ENCODE assay signal across 13 cellular contexts in genomic region chr11:77442394-77443053, GRCh38. TPM values are rescaled to one million over a fixed set of nuclear protein-coding genes. Genes with fewer than 3 reads are reported as not detected.
A peak's percentile ranks its signal among the peaks of the same experiment; 100 is the strongest.
DNase-seq lines count a peak whose midpoint lies in the region; ATAC-seq and TF ChIP-seq lines count a peak whose summit lies in the region.
"Had no signal": no experiment of that assay in that cellular context is flagged by ENCODE, and none has a peak within 500 bp of the region (broad histone marks: within the 10 kb centered on the region; RNA-seq: fewer than 3 reads in every experiment).

No MANE protein-coding gene starts in this region.

- no peak for TF ChIP-seq EP300 in tibial nerve (IDR thresholded peaks at IDR 0.05)

- H3K4me2 ChIP-seq in OCI-LY7 (ENCODE audit: low read length) = no peak overlapping the region

- CTCF ChIA-PET in OCI-LY7 (lab: Charles Lee; ENCODE audit: unreplicated experiment) = no interaction called here
- CTCF ChIA-PET in CD8-positive, alpha-beta T cell (lab: Charles Lee) = no interaction called here

- H3K36me3 Mint-ChIP-seq in CD8-positive, alpha-beta T cell = no peaks in the 10 kb centered on the region

- WGBS in tibial nerve, 2 donors = 85 to 87% methylated on average over 3 of the region's 3 CpGs

- ATAC-seq in GM18498 (IDR thresholded peaks at IDR 0.05; ENCODE audit: unreplicated experiment) (peak; percentile 56), GM19395 (IDR thresholded peaks at IDR 0.05; ENCODE audit: unreplicated experiment) (peak; percentile 60), HG02763 (IDR thresholded peaks at IDR 0.05; ENCODE audit: unreplicated experiment) (peak; percentile 40), HG03565 (IDR thresholded peaks at IDR 0.05; ENCODE audit: unreplicated experiment) (peak; percentile 34), Right ventricle myocardium inferior (no peak)
- ATAC-seq in CD8-positive, alpha-beta T cell = no peak
- ATAC-seq: K562 had no signal

- no peak for TF ChIP-seq CTCF in OCI-LY7 (conservative IDR thresholded peaks at IDR 0.05; ENCODE audit: low read length)
- no peak for TF ChIP-seq CTCF in tibial nerve (IDR thresholded peaks at IDR 0.05)
- TF ChIP-seq CTCF in CD8-positive, alpha-beta T cell (IDR thresholded peaks at IDR 0.05) = no peak

- H2AFZ ChIP-seq in OCI-LY7 (ENCODE audit: low read length) = no peak overlapping the region

- no peak for TF ChIP-seq POLR2A in tibial nerve (IDR thresholded peaks at IDR 0.05)

- H3K9me2 ChIP-seq in OCI-LY7 (ENCODE audit: insufficient read depth, low read length) = no peaks in the 10 kb centered on the region

- H3K9me3 ChIP-seq in OCI-LY7 (ENCODE audit: low read length) (no peaks in the 10 kb centered on the region), tibial nerve (no peaks in the 10 kb centered on the region)
- H3K9me3 ChIP-seq in CD8-positive, alpha-beta T cell (ENCODE audit: low read length) = no peaks in the 10 kb centered on the region

- H3K36me3 ChIP-seq in OCI-LY7 (ENCODE audit: insufficient read depth, low read length) (no peaks in the 10 kb centered on the region), tibial nerve (no peaks in the 10 kb centered on the region)
- no peaks in the 10 kb centered on the region for H3K36me3 ChIP-seq in CD8-positive, alpha-beta T cell (ENCODE audit: insufficient read depth, low read length)

- no TSS peak for BruUV-seq in OCI-LY7 (replicated peaks; lab: Mats Ljungman, UMichigan)

- H3K4me1 ChIP-seq in OCI-LY7 (ENCODE audit: insufficient read depth, low read length, poor library complexity, severe bottlenecking) (no peaks in the 10 kb centered on the region), tibial nerve (no peaks in the 10 kb centered on the region)
- no peaks in the 10 kb centered on the region for H3K4me1 ChIP-seq in CD8-positive, alpha-beta T cell (ENCODE audit: insufficient read depth, low read length)

- no peaks in the 10 kb centered on the region for H4K20me1 ChIP-seq in OCI-LY7 (ENCODE audit: insufficient read depth, low read length)

- no peaks in the 10 kb centered on the region for H3K79me2 ChIP-seq in OCI-LY7 (ENCODE audit: insufficient read depth, low read depth, low read length)

- no peak overlapping the region for H3K4me3 Mint-ChIP-seq in CD8-positive, alpha-beta T cell

- DNase-seq in Right ventricle myocardium inferior (ENCODE audit: missing footprints) = no peak
- DNase-seq in OCI-LY7 (ENCODE audit: low spot score) = no peak
- DNase-seq in tibial nerve (ENCODE audit: low spot score in 2 of 2) = no peak
- no peak for DNase-seq in CD8-positive, alpha-beta T cell
- DNase-seq: DMS 273 treated with DMSO at 0.1 percent for 48 hours; NCI-H1694; stimulated activated CD4-positive, alpha-beta T cell treated with anti-CD3 and anti-CD28 coated beads, Interleukin-1b, Interleukin-23, amount 100 ng/mL, for 48 hours had no signal

- H3K27ac ChIP-seq in OCI-LY7 (ENCODE audit: low read depth, low read length, poor library complexity, severe bottlenecking) (no peak overlapping the region), tibial nerve (no peak overlapping the region)
- H3K27ac ChIP-seq in CD8-positive, alpha-beta T cell (ENCODE audit: low read depth, low read length) = no peak overlapping the region
- H3K27ac ChIP-seq: epithelial cell of prostate had no signal

- no peaks in the 10 kb centered on the region for H3K9me3 Mint-ChIP-seq in CD8-positive, alpha-beta T cell

- POLR2A ChIA-PET in OCI-LY7 (lab: Charles Lee) = no interaction called here
- POLR2A ChIA-PET in CD8-positive, alpha-beta T cell (lab: Charles Lee) = no interaction called here

- intact Hi-C loops in Right ventricle myocardium inferior (cut with DNase I) = no loop called here
- intact Hi-C loops in OCI-LY7 (cut with micrococcal nuclease; ENCODE audit: unreplicated experiment) = no loop called here
- intact Hi-C loops in CD8-positive, alpha-beta T cell (cut with DNase I, micrococcal nuclease) = no loop called here

- H3K27me3 Mint-ChIP-seq in CD8-positive, alpha-beta T cell (ENCODE audit: low read depth) = no peaks in the 10 kb centered on the region

- no peak overlapping the region for H3K27ac Mint-ChIP-seq in CD8-positive, alpha-beta T cell

- no peaks in the 10 kb centered on the region for H3K27me3 ChIP-seq in tibial nerve
- no peaks in the 10 kb centered on the region for H3K27me3 ChIP-seq in CD8-positive, alpha-beta T cell (ENCODE audit: insufficient read depth, low read length)

- no peak overlapping the region for H3K4me3 ChIP-seq in OCI-LY7 (ENCODE audit: low read depth, low read length, poor library complexity, severe bottlenecking)
- H3K4me3 ChIP-seq in tibial nerve = no peak overlapping the region
- H3K4me3 ChIP-seq in CD8-positive, alpha-beta T cell (ENCODE audit: low read depth, low read length) = no peak overlapping the region
- H3K4me3 ChIP-seq: K562 had no signal

- peaks cover 9% of the 10 kb centered on the region for H3K4me1 Mint-ChIP-seq in CD8-positive, alpha-beta T cell (ENCODE audit: low read depth)

RNA-seq across cellular contexts. Expression of gene PAK1, which starts 31.4 kb away (rescaled TPM):
- total RNA-seq in Right ventricle myocardium inferior (10.1 TPM), OCI-LY7 (2022) (3.4 and 3.6 TPM in 2 replicates), tibial nerve (10 to 100 TPM; 13.9 to 28.5 (median 25.4) TPM)
- total RNA-seq in OCI-LY7 (2014; rRNA removed; shearing (Covaris generic)) = 1.0 and 1.1 TPM in 2 replicates
- total RNA-seq in CD8-positive, alpha-beta T cell = 10 to 100 TPM; 16.9 to 18.7 TPM

Comparison
In these comparisons a context has a peak if more than half of its experiments do, and no peak if none do; other contexts are left out.
1. ATAC-seq: peak in GM18498 (single experiment), GM19395 (single experiment), HG02763 (single experiment) and HG03565 (single experiment); none in Right ventricle myocardium inferior (single experiment) and CD8-positive, alpha-beta T cell (single experiment).